1 cellular context compared by ENCODE assay signal in the genomic region with DNA sequence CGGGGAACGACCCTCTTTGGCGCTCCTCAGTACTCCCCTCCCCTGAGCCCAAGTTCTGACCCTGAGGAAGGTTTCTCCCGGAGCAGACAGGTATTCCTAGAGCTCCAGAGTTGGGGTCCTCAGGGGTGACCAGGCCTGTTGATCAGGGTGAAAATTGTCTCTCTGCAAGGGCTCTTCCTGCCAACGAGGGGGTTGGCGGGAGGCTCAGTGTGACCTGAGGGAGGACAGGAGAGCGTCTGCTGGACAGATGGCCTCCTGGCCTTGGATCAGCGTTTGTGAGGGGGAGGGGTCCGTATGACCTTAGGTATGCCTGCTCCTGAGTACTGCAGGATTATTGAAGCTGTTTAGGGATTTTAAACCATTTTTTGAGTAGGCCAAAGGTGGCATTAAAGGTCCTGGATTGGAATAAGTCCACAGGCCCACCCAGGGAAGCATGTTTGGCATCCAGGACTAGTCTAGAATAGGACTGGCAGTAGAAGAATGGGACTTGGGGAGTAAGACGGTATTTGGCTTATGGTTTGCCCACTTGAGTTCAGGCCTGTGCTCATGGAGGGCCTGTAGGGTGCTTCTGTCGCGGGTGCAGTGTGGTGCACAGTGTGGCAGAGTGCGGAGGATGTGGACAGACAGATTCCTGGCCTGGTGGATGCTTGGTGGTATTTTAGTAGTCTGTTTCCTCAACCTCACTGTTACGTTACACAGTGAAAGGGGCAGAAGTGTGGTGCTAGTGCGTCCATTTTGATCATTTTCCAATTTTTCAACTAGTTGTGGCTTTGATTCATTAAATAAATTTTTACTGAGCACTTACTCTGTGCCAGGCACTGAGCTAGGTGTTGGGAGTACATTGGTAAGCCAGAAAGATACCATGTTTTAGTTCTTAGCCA.
TF ChIP-seq lines count a peak whose summit lies in the region.

No MANE protein-coding gene starts in this region.

TF ChIP-seq in IMR-90, 13 proteins besides CTCF, POLR2A, EP300 and RAD21 (continued from another document):
- TF ChIP-seq, protein P1, sequence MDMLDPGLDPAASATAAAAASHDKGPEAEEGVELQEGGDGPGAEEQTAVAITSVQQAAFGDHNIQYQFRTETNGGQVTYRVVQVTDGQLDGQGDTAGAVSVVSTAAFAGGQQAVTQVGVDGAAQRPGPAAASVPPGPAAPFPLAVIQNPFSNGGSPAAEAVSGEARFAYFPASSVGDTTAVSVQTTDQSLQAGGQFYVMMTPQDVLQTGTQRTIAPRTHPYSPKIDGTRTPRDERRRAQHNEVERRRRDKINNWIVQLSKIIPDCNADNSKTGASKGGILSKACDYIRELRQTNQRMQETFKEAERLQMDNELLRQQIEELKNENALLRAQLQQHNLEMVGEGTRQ (IDR thresholded peaks at IDR 0.05; ENCODE audit: low read depth, low read length) = no peak
- TF ChIP-seq MAFK (IDR thresholded peaks at IDR 0.05; ENCODE audit: low read depth, low read length) (no peak), MXI1 (IDR thresholded peaks at IDR 0.05; ENCODE audit: borderline replicate concordance, low read depth, low read length) (no peak), SMC3 (IDR thresholded peaks at IDR 0.05; ENCODE audit: low read depth, low read length) (no peak), RFX5 (IDR thresholded peaks at IDR 0.05; ENCODE audit: low read depth, low read length) (no peak), RCOR1 (IDR thresholded peaks at IDR 0.05; ENCODE audit: insufficient replicate concordance, low read length) (no peak), FOS (IDR thresholded peaks at IDR 0.05; ENCODE audit: low read depth, low read length) (no peak)
